In the genomic region with DNA sequence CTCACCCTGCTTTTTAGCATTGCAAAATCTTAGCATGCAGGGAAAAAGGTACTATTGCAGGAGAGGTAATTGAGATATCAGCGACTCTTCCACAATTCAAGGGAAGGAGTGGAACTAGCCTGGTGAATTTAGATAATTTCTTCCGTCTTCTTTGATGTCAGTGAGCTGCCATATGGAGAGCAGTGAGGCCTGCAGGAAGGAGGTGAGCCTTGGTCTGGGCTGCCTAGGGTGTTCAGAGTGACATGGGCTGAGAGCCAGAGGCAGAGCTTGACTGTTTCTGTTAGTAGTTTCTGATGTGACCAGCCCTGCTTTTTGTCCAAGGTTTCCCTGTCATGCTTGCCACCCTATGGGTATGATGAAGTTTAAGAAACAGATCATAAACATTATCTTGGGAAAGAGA, we compare ENCODE assay signal across 9 cellular contexts. TPM values are rescaled to one million over a fixed set of nuclear protein-coding genes. Genes with fewer than 3 reads are reported as not detected.
DNase-seq lines count a peak whose midpoint lies in the region; ATAC-seq and TF ChIP-seq lines count a peak whose summit lies in the region.
"Had no signal": no experiment of that assay in that cellular context is flagged by ENCODE, and none has a peak within 500 bp of the region (broad histone marks: within the 10 kb centered on the region; RNA-seq: fewer than 3 reads in every experiment).

No MANE protein-coding gene starts in this region.

- H2AK5ac ChIP-seq in mesendoderm (ENCODE audit: low read length) = no peak overlapping the region

- peak; percentile 66 for ATAC-seq in GM23338
- peak; percentile 55 for ATAC-seq in activated B cell treated with CpG ODN at 0.5 μM for 24 hours (ENCODE audit: low read depth)

- peaks cover 2% of the 10 kb centered on the region for H3K79me1 ChIP-seq in mesendoderm (ENCODE audit: low read length)

- H3F3A ChIP-seq in GM23338 (replicated peaks; ENCODE audit: low read depth) = no peaks in the 10 kb centered on the region

- CTCF ChIA-PET in activated B cell treated with CpG ODN at 0.5 μM for 24 hours (lab: Charles Lee) = interaction anchor here (1.4 kb wide), 1 partner anchor 10 kb away, joined by 3 read pairs; no protein-coding TSS in a partner anchor

- DNase-seq in G401 (ENCODE audit: low spot score) = peak; percentile 92
- no peak for DNase-seq in GM23338 (ENCODE audit: low spot score)
- no peak for DNase-seq in activated B cell treated with CpG ODN at 0.5 μM for 24 hours
- peak; percentile 58 for DNase-seq in mesendoderm
- DNase-seq in stimulated activated CD4-positive, alpha-beta T cell treated with anti-CD3 and anti-CD28 coated beads, Interleukin-4, amount 100 ng/mL, for 24 hours = no peak
- DNase-seq in head of caudate nucleus = no peak
- DNase-seq in CD1c-positive myeloid dendritic cell (ENCODE audit: extremely low spot score) = no peak
- DNase-seq in HCEC 1CT = no peak
- DNase-seq: activated T-cell treated with anti-CD3 and anti-CD28 coated beads, Interleukin-2, amount 50 U/mL, for 48 hours had no signal

- H3K4me1 Mint-ChIP-seq in GM23338 (peaks cover 25% of the 10 kb centered on the region), activated B cell treated with CpG ODN at 0.5 μM for 24 hours (peaks cover 46% of the 10 kb centered on the region)

- no peak overlapping the region for H4K5ac ChIP-seq in mesendoderm (ENCODE audit: low read length)

- no peak overlapping the region for H3K4me3 ChIP-seq in GM23338
- H3K4me3 ChIP-seq in mesendoderm (ENCODE audit: low read length) = no peak overlapping the region

- H3K9me3 Mint-ChIP-seq in GM23338 (peaks cover 5% of the 10 kb centered on the region; the same call in 1 of the 3 replicates), activated B cell treated with CpG ODN at 0.5 μM for 24 hours (no peaks in the 10 kb centered on the region)

- no peak overlapping the region for H2BK120ac ChIP-seq in mesendoderm (ENCODE audit: low read depth, low read length)

- no peaks in the 10 kb centered on the region; the same call in 1 of the 2 replicates for H3K9me2 ChIP-seq in GM23338 (ENCODE audit: insufficient read depth)

- no peak overlapping the region for H2AFZ ChIP-seq in GM23338

- no peak overlapping the region for H3K56ac ChIP-seq in mesendoderm (ENCODE audit: low read length)

- H3K36me3 Mint-ChIP-seq in GM23338 (ENCODE audit: low read depth) = peaks cover 14% of the 10 kb centered on the region; the same call in 2 of the 3 replicates
- peaks cover 12% of the 10 kb centered on the region for H3K36me3 Mint-ChIP-seq in activated B cell treated with CpG ODN at 0.5 μM for 24 hours (ENCODE audit: low read depth)

- no CpG with 5 or more reads among the region's 2 CpGs for WGBS in mesendoderm (ENCODE audit: extremely low coverage, insufficient coverage, low lambda C conversion rate)

- 0 out of 2 replicates have a peak overlapping the region, but pooled peaks have one; percentile 8 for H3K4me2 ChIP-seq in GM23338
- no peak overlapping the region for H3K4me2 ChIP-seq in mesendoderm (ENCODE audit: low read length)

- H3K4me1 ChIP-seq in GM23338 (ENCODE audit: insufficient read depth) (peaks cover 21% of the 10 kb centered on the region), mesendoderm (ENCODE audit: control insufficient read depth, low read depth, low read length) (no peaks in the 10 kb centered on the region)

- H4K20me1 ChIP-seq in GM23338 (replicated peaks; ENCODE audit: insufficient read depth) = peaks cover 7% of the 10 kb centered on the region

- H3K4me3 Mint-ChIP-seq in GM23338 (no peak overlapping the region; the same call in 2 of the 3 replicates), activated B cell treated with CpG ODN at 0.5 μM for 24 hours (peak overlapping the region; percentile 45)

- H3K79me2 ChIP-seq in GM23338 (replicated peaks; ENCODE audit: insufficient read depth) = peaks cover 98% of the 10 kb centered on the region
- H3K79me2 ChIP-seq in mesendoderm (ENCODE audit: control insufficient read depth, insufficient read depth, low read length) = peaks cover 2% of the 10 kb centered on the region

- peaks cover 4% of the 10 kb centered on the region for H3K27me3 Mint-ChIP-seq in GM23338 (ENCODE audit: insufficient read depth, low read depth, poor library complexity)
- no peaks in the 10 kb centered on the region for H3K27me3 Mint-ChIP-seq in activated B cell treated with CpG ODN at 0.5 μM for 24 hours

- H3K4ac ChIP-seq in mesendoderm (ENCODE audit: low read depth, low read length) = no peak overlapping the region

- no peak overlapping the region for H3K9ac ChIP-seq in mesendoderm (ENCODE audit: low read length)

- H3K27ac Mint-ChIP-seq in GM23338 (peak overlapping the region; percentile 77), activated B cell treated with CpG ODN at 0.5 μM for 24 hours (peak overlapping the region; percentile 85)

- no peaks in the 10 kb centered on the region for H3K36me3 ChIP-seq in GM23338 (ENCODE audit: insufficient read depth)
- H3K36me3 ChIP-seq in mesendoderm (ENCODE audit: control insufficient read depth, insufficient read depth, low read length) = no peaks in the 10 kb centered on the region

- H4K8ac ChIP-seq in mesendoderm (ENCODE audit: low read depth, low read length) = no peak overlapping the region

- H2BK15ac ChIP-seq in mesendoderm (replicated peaks; ENCODE audit: low read depth) = no peak overlapping the region

- H3K18ac ChIP-seq in mesendoderm (ENCODE audit: low read length) = no peak overlapping the region

- H3K23ac ChIP-seq in mesendoderm (ENCODE audit: low read length) = no peak overlapping the region

- in situ Hi-C loops in G401 (cut with HindIII; ENCODE audit: low sequenced_read_pairs) = no loop called here

- intact Hi-C loops in activated B cell treated with CpG ODN at 0.5 μM for 24 hours (cut with micrococcal nuclease) = loop anchor here (2.0 to 10.0 kb wide), 2 partner anchors 16 to 50 kb away; no protein-coding TSS in a partner anchor
- intact Hi-C loops in head of caudate nucleus (cut with DNase I) = no loop called here

- POLR2A ChIA-PET in activated B cell treated with CpG ODN at 0.5 μM for 24 hours (lab: Charles Lee) = interaction anchor here (0.7 to 4.1 kb wide), 6 partner anchors 8 to 123 kb away, joined by 3 to 72 read pairs (median 5); partner anchors contain the start of gene KAT6B

- H3K27me3 ChIP-seq in GM23338 (ENCODE audit: insufficient read depth) (no peaks in the 10 kb centered on the region), mesendoderm (ENCODE audit: insufficient read depth, low read length, poor library complexity) (no peaks in the 10 kb centered on the region)

- TF ChIP-seq CTCF in GM23338 (conservative IDR thresholded peaks at IDR 0.05; ENCODE audit: low read depth in 2 of 2) (no peak), activated B cell treated with CpG ODN at 0.5 μM for 24 hours (IDR thresholded peaks at IDR 0.05) (no peak)

- H2BK5ac ChIP-seq in mesendoderm (ENCODE audit: low read length) = no peak overlapping the region

- H3K27ac ChIP-seq in GM23338 (ENCODE audit: low read depth) (no peak overlapping the region; the same call in 1 of the 2 replicates), mesendoderm (ENCODE audit: low read depth, low read length) (no peak overlapping the region)

TF ChIP-seq in GM23338, 12 proteins besides CTCF, POLR2A, EP300 and RAD21 (continues in another document):
- no peak for TF ChIP-seq REST (IDR thresholded peaks at IDR 0.05; ENCODE audit: unreplicated experiment)
- TF ChIP-seq ZNF114 (CRISPR knock-in tag; IDR thresholded peaks at IDR 0.05) = no peak
- TF ChIP-seq STAT1 (IDR thresholded peaks at IDR 0.05; ENCODE audit: unreplicated experiment) = no peak
- TF ChIP-seq EZH2phosphoT487 (IDR thresholded peaks at IDR 0.05; ENCODE audit: unreplicated experiment) = no peak
- no peak for TF ChIP-seq NANOG (IDR thresholded peaks at IDR 0.05; ENCODE audit: borderline replicate concordance)
- no peak for TF ChIP-seq POLR2AphosphoS5 (IDR thresholded peaks at IDR 0.05; ENCODE audit: low read depth)
- TF ChIP-seq JUNB (IDR thresholded peaks at IDR 0.05; ENCODE audit: unreplicated experiment) = no peak
- no peak for TF ChIP-seq ZNF331 (CRISPR knock-in tag; IDR thresholded peaks at IDR 0.05; ENCODE audit: low read depth)

RNA-seq across cellular contexts. Expression of gene KAT6B, which starts 28.6 kb away (rescaled TPM):
- total RNA-seq in G401 (2014; rRNA removed; shearing (Covaris generic)) = 16.1 and 24.2 TPM in 2 replicates
- 27.0 and 31.4 TPM in 2 replicates for total RNA-seq in GM23338 (2014; rRNA removed; shearing (Covaris generic))
- polyA plus RNA-seq in GM23338 (2016; fragmentation: Nextera tagmentation; extraction: Ambion mirVana) = 15.4 and 21.3 TPM in 2 replicates
- 39.6 and 45.2 TPM in 2 replicates for total RNA-seq in activated B cell treated with CpG ODN at 0.5 μM for 24 hours
- 11.0 TPM for polyA plus RNA-seq in mesendoderm (2013, experiment 1 of 2)
- 11.2 TPM for polyA plus RNA-seq in mesendoderm (2013, experiment 2 of 2)

Comparison
In these comparisons a context has a peak if more than half of its experiments do, and no peak if none do; other contexts are left out.
1. DNase-seq: peak in G401 (single experiment) and mesendoderm (single experiment); none in GM23338 (single experiment), activated B cell treated with CpG ODN at 0.5 μM for 24 hours (single experiment), stimulated activated CD4-positive, alpha-beta T cell treated with anti-CD3 and anti-CD28 coated beads, Interleukin-4, amount 100 ng/mL, for 24 hours (single experiment), head of caudate nucleus (0 of 42), CD1c-positive myeloid dendritic cell (single experiment) and HCEC 1CT (single experiment).